Comparison of ENCODE assay signal across 1 cellular context in genomic region chr20:63495771-63496403, GRCh38.
TF ChIP-seq lines count a peak whose summit lies in the region.

No MANE protein-coding gene starts in this region.

TF ChIP-seq in H1, 55 proteins besides CTCF, POLR2A, EP300 and RAD21:
- TF ChIP-seq POU5F1 (IDR thresholded peaks at IDR 0.05; ENCODE audit: low read depth, low read length) = no peak
- peak; percentile 55 for TF ChIP-seq ASH2L (IDR thresholded peaks at IDR 0.05; ENCODE audit: low read length)
- TF ChIP-seq TCF12 (IDR thresholded peaks at IDR 0.05; ENCODE audit: low read depth, low read length) = peak; percentile 88; the same call in 1 of the 2 replicates
- peak; percentile 77; the same call in 1 of the 2 replicates for TF ChIP-seq GABPA (IDR thresholded peaks at IDR 0.05; ENCODE audit: borderline replicate concordance, insufficient read depth, low read length)
- TF ChIP-seq, protein P1, sequence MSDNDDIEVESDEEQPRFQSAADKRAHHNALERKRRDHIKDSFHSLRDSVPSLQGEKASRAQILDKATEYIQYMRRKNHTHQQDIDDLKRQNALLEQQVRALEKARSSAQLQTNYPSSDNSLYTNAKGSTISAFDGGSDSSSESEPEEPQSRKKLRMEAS (IDR thresholded peaks at IDR 0.05) = 0 out of 2 replicates have a peak, but pooled peaks have one; percentile 20
- TF ChIP-seq SP2 (IDR thresholded peaks at IDR 0.05; ENCODE audit: low read length) = no peak
- TF ChIP-seq YY1 (IDR thresholded peaks at IDR 0.05; ENCODE audit: low read depth, low read length) = peak; percentile 70
- peak; percentile 69 for TF ChIP-seq CREB1 (IDR thresholded peaks at IDR 0.05)
- no peak for TF ChIP-seq KDM4A (IDR thresholded peaks at IDR 0.05; ENCODE audit: low read depth, low read length, severe bottlenecking)
- no peak for TF ChIP-seq E2F6 (IDR thresholded peaks at IDR 0.05)
- TF ChIP-seq NANOG (IDR thresholded peaks at IDR 0.05; ENCODE audit: insufficient read depth, low read depth, low read length, poor library complexity, severe bottlenecking) = peak; percentile 16
